Comparison of ENCODE assay signal across 8 cellular contexts in genomic region chr7:23247602-23248335, GRCh38. TPM values are rescaled to one million over a fixed set of nuclear protein-coding genes. Genes with fewer than 3 reads are reported as not detected.
DNase-seq lines count a peak whose midpoint lies in the region; ATAC-seq, FAIRE-seq and TF ChIP-seq lines count a peak whose summit lies in the region.

No MANE protein-coding gene starts in this region.

- H3K4me1 ChIP-seq in Peyer's patch (peaks cover 0 to 5% (median 0%) of the 10 kb centered on the region in 4 donors), ovary (ENCODE audit: insufficient read depth) (no peaks in the 10 kb centered on the region), small intestine (ENCODE audit: control insufficient read depth in 2 of 2, insufficient read depth in 1 of 2, low read depth in 1 of 2, low read length in 1 of 2) (no peaks in the 10 kb centered on the region)

- TF ChIP-seq CTCF in Peyer's patch (IDR thresholded peaks at IDR 0.05) (no peak), ovary (IDR thresholded peaks at IDR 0.05) (no peak)

- no peaks in the 10 kb centered on the region for H3K9me3 ChIP-seq in Peyer's patch
- peaks cover 0 to 5% of the 10 kb centered on the region in 2 donors for H3K9me3 ChIP-seq in ovary
- H3K9me3 ChIP-seq in small intestine (ENCODE audit: control insufficient read depth, low read depth): no peaks in the 10 kb centered on the region

- H3K27ac ChIP-seq in Peyer's patch (peak overlapping the region; percentile 8 to 49 (median 32)), ovary (peak overlapping the region; percentile 49 to 50), small intestine (ENCODE audit: low read depth in 1 of 2, low read length in 1 of 2) (peak overlapping the region in 1 of 2 donors; percentile 64)

- TF ChIP-seq EP300 in ovary (IDR thresholded peaks at IDR 0.05): no peak

- FAIRE-seq in frontal cortex (lab: Jason Lieb, UNC) (no peak), small intestine (lab: Jason Lieb, UNC) (no peak)

- TF ChIP-seq POLR2A in Peyer's patch (IDR thresholded peaks at IDR 0.05) (no peak), ovary (IDR thresholded peaks at IDR 0.05) (no peak)

- H3K36me3 ChIP-seq in Peyer's patch (no peaks in the 10 kb centered on the region), ovary (no peaks in the 10 kb centered on the region), small intestine (ENCODE audit: control insufficient read depth in 2 of 2, insufficient read depth in 2 of 2, low read length in 2 of 2) (no peaks in the 10 kb centered on the region)

- DNase-seq in ELF-1 (ENCODE audit: low read depth, low spot score) (peak; percentile 52), Peyer's patch (no peak), frontal cortex (ENCODE audit: low spot score in 2 of 2) (peak; percentile 19 to 37), ovary (peak in 4 of 5 donors; percentile 24 to 57 (median 25)), DMS79 (lab: John Stamatoyannopoulos, UW) (no peak), small intestine (no peak), D341Med (ENCODE audit: low spot score) (no peak)

- 8 to 13% (median 9%) methylated on average over 53 of the region's 53 CpGs for WGBS in ovary, 3 donors
- WGBS in small intestine, 3 donors: 7 to 12% (median 9%) methylated on average over 48 to 53 of the region's 53 CpGs

- intact Hi-C loops in ovary (cut with DNase I): loop anchor here in 1 of 4 donors (10.0 kb wide), 1 partner anchor 63 kb away; the partner anchor contains the start of gene NUP42

- ATAC-seq in HG02852 (IDR thresholded peaks at IDR 0.05; ENCODE audit: unreplicated experiment): no peak

- peak overlapping the region; percentile 18 to 44 (median 28) for H3K4me3 ChIP-seq in Peyer's patch
- H3K4me3 ChIP-seq in ovary: peak overlapping the region; percentile 26
- no peak overlapping the region for H3K4me3 ChIP-seq in small intestine (ENCODE audit: low read depth in 1 of 2, low read length in 2 of 2)

- no peaks in the 10 kb centered on the region for H3K27me3 ChIP-seq in Peyer's patch
- no peaks in the 10 kb centered on the region for H3K27me3 ChIP-seq in ovary
- H3K27me3 ChIP-seq in small intestine (ENCODE audit: control insufficient read depth in 2 of 2, insufficient read depth in 2 of 2, low read length in 2 of 2): peaks cover 0 to 20% of the 10 kb centered on the region in 2 donors

RNA-seq across cellular contexts. Expression of gene GPNMB, which starts 1.2 kb away (rescaled TPM):
- total RNA-seq in Peyer's patch (10 to 100 TPM; 12.1 to 37.8 (median 25.6) TPM), frontal cortex (3.7 TPM), ovary (100 to 1,000 TPM in 2 of 7 donors, 10 to 100 TPM in 5; 13.9 to 143 (median 64.1) TPM)
- polyA plus RNA-seq in ovary (100 to 1,000 TPM in 1 of 2 donors, 10 to 100 TPM in 1; 38.0 to 431 TPM), small intestine (10 to 100 TPM in 2 of 3 donors, 1 to 10 TPM in 1; 1.6 to 27.0 (median 10.8) TPM)

RNA-seq across cellular contexts. Expression of gene MALSU1, which starts 51.4 kb away (rescaled TPM):
- total RNA-seq in Peyer's patch: 10 to 100 TPM; 15.7 to 40.5 (median 31.3) TPM
- total RNA-seq in frontal cortex: 37.9 TPM
- total RNA-seq in ovary: 10 to 100 TPM; 49.8 to 88.7 (median 59.0) TPM
- polyA plus RNA-seq in ovary: 10 to 100 TPM; 44.3 to 50.5 TPM
- 10 to 100 TPM; 35.3 to 42.7 (median 37.0) TPM for polyA plus RNA-seq in small intestine

Comparison
In these comparisons a context has a peak if more than half of its experiments do, and no peak if none do; other contexts are left out.
1. DNase-seq: peak in ELF-1 (single experiment), frontal cortex (2 of 2) and ovary (4 of 5); none in Peyer's patch (0 of 3), DMS79 (single experiment), small intestine (single experiment) and D341Med (single experiment).
2. H3K4me3 ChIP-seq: peak in Peyer's patch (4 of 4) and ovary (single experiment); none in small intestine (0 of 2).